In genomic region chr1:44101356-44101755, GRCh38 we compare ENCODE assay signal across 29 cellular contexts. TPM values are rescaled to one million over a fixed set of nuclear protein-coding genes. Genes with fewer than 3 reads are reported as not detected.
"Had no signal": no experiment of that assay in that cellular context is flagged by ENCODE, and none has a peak within 500 bp of the region (broad histone marks: within the 10 kb centered on the region; RNA-seq: fewer than 3 reads in every experiment).

No MANE protein-coding gene starts in this region.

- H3K4me3 ChIP-seq: esophagus muscularis mucosa, gastrocnemius medialis, heart right ventricle, sigmoid colon, skin epidermis, testis, tibial nerve, upper lobe of right lung, vagina had no signal

- H3K36me3 ChIP-seq: esophagus muscularis mucosa, gastrocnemius medialis, heart right ventricle, sigmoid colon, tibial nerve, upper lobe of right lung, vagina had no signal

- DNase-seq: effector memory CD8-positive, alpha-beta T cell; gastrocnemius medialis; heart right ventricle; hypothalamus; kidney glomerular epithelial cell; mesendoderm; naive B cell; nephron progenitor cell; posterior cingulate gyrus; sigmoid colon; stimulated activated CD4-positive, alpha-beta T cell treated with anti-CD3 and anti-CD28 coated beads, Interleukin-2, amount 100 ng/mL, for 24 hours; stimulated activated CD4-positive, alpha-beta T cell treated with anti-CD3 and anti-CD28 coated beads, Interleukin-4, amount 100 ng/mL, for 4 hours; stimulated activated naive B cell treated with anti-CD40 and anti-IgM and Interleukin-4, amounts not matched to agents 10 μg/mL and 1 μg/mL and 100 μg/mL, for 72 hours; stimulated activated naive CD8-positive, alpha-beta T cell treated with anti-CD3 and anti-CD28 coated beads, Interleukin-15, amount 100 ng/mL, for 72 hours; testis; upper lobe of right lung had no signal

- H3K9me3 Mint-ChIP-seq: dendritic cell treated with granulocyte-macrophage colony-stimulating factor and Interleukin-4, amounts not matched to agents 40 ng/mL and 50 ng/mL, for 4 days; effector memory CD8-positive, alpha-beta T cell; stimulated activated naive CD8-positive, alpha-beta T cell treated with anti-CD3 and anti-CD28 coated beads, Interleukin-15, amount 100 ng/mL, for 72 hours had no signal

- H3K27me3 ChIP-seq: esophagus muscularis mucosa, sigmoid colon, testis, tibial nerve, upper lobe of right lung, vagina had no signal

- H3K4me1 ChIP-seq: esophagus muscularis mucosa, gastrocnemius medialis, heart right ventricle, sigmoid colon, testis, tibial nerve, upper lobe of right lung, vagina had no signal

- H3K4me3 Mint-ChIP-seq: dendritic cell treated with granulocyte-macrophage colony-stimulating factor and Interleukin-4, amounts not matched to agents 40 ng/mL and 50 ng/mL, for 4 days; effector memory CD8-positive, alpha-beta T cell; naive B cell; nephron progenitor cell; stimulated activated naive B cell treated with anti-CD40 and anti-IgM and Interleukin-4, amounts not matched to agents 10 μg/mL and 1 μg/mL and 100 μg/mL, for 72 hours; stimulated activated naive CD8-positive, alpha-beta T cell treated with anti-CD3 and anti-CD28 coated beads, Interleukin-15, amount 100 ng/mL, for 72 hours had no signal

- H3K4me1 Mint-ChIP-seq: naive B cell; nephron progenitor cell; stimulated activated naive B cell treated with anti-CD40 and anti-IgM and Interleukin-4, amounts not matched to agents 10 μg/mL and 1 μg/mL and 100 μg/mL, for 72 hours; stimulated activated naive CD8-positive, alpha-beta T cell treated with anti-CD3 and anti-CD28 coated beads, Interleukin-15, amount 100 ng/mL, for 72 hours had no signal

- ATAC-seq: effector memory CD8-positive, alpha-beta T cell; gastrocnemius medialis; heart right ventricle; stimulated activated naive B cell treated with anti-CD40 and anti-IgM and Interleukin-4, amounts not matched to agents 10 μg/mL and 1 μg/mL and 100 μg/mL, for 72 hours; stimulated activated naive CD8-positive, alpha-beta T cell treated with anti-CD3 and anti-CD28 coated beads, Interleukin-15, amount 100 ng/mL, for 72 hours; upper lobe of right lung had no signal

- H3K27ac Mint-ChIP-seq: dendritic cell treated with granulocyte-macrophage colony-stimulating factor and Interleukin-4, amounts not matched to agents 40 ng/mL and 50 ng/mL, for 4 days; effector memory CD8-positive, alpha-beta T cell; nephron progenitor cell; stimulated activated naive B cell treated with anti-CD40 and anti-IgM and Interleukin-4, amounts not matched to agents 10 μg/mL and 1 μg/mL and 100 μg/mL, for 72 hours had no signal

- H3K9me3 ChIP-seq: esophagus muscularis mucosa, gastrocnemius medialis, sigmoid colon, testis, upper lobe of right lung, vagina had no signal

- H3K27ac ChIP-seq: epithelial cell of prostate, esophagus muscularis mucosa, gastrocnemius medialis, heart right ventricle, sigmoid colon, skin epidermis, testis, tibial nerve, upper lobe of right lung, vagina had no signal

- FAIRE-seq: islet of Langerhans had no signal

- H3K36me3 Mint-ChIP-seq: naive B cell had no signal

RNA-seq across cellular contexts. Expression of gene KLF17, which starts 17.3 kb away (rescaled TPM):
- total RNA-seq: gastrocnemius medialis, liver, lung microvascular endothelial cell, osteocyte, pulmonary artery endothelial cell, subcutaneous adipose tissue, tibial nerve had no signal
- polyA plus RNA-seq: liver, sigmoid colon had no signal

RNA-seq across cellular contexts. Expression of gene KLF18, which starts 40.1 kb away (rescaled TPM):
- total RNA-seq: esophagus muscularis mucosa, fibroblast of villous mesenchyme, gastrocnemius medialis, heart right ventricle, liver, lung microvascular endothelial cell, osteocyte, pulmonary artery endothelial cell, sigmoid colon, subcutaneous adipose tissue, tibial nerve, upper lobe of right lung, vagina had no signal
- polyA plus RNA-seq: heart right ventricle, liver had no signal
